ENCODE assay signal across 9 cellular contexts in genomic region chr15:91258436-91258779, GRCh38.
DNase-seq lines count a peak whose midpoint lies in the region; FAIRE-seq and TF ChIP-seq lines count a peak whose summit lies in the region.
"Had no signal": no experiment of that assay in that cellular context is flagged by ENCODE, and none has a peak within 500 bp of the region (broad histone marks: within the 10 kb centered on the region; RNA-seq: fewer than 3 reads in every experiment).

No MANE protein-coding gene starts in this region.

- TF ChIP-seq POLR2A in Peyer's patch (IDR thresholded peaks at IDR 0.05), result no peak

- no peaks in the 10 kb centered on the region for H3K9me3 ChIP-seq in Peyer's patch
- H3K9me3 ChIP-seq: thoracic aorta had no signal

- H3K4me1 ChIP-seq in Peyer's patch, result no peaks in the 10 kb centered on the region

- H3K27me3 ChIP-seq in H7 (ENCODE audit: control insufficient read depth, insufficient read depth, low read length), result no peaks in the 10 kb centered on the region
- no peaks in the 10 kb centered on the region for H3K27me3 ChIP-seq in Peyer's patch

- DNase-seq in Daoy (ENCODE audit: low read depth) (peak; percentile 57), H7 (peak; percentile 44), RPMI7951 (ENCODE audit: low read depth) (peak; percentile 35), kidney tubule cell (ENCODE audit: low spot score) (peak; percentile 85), GM19239 (ENCODE audit: insufficient read length, low spot score) (no peak), germinal center (ENCODE audit: low spot score) (no peak), Peyer's patch (no peak)
- DNase-seq: naive thymus-derived CD8-positive, alpha-beta T cell had no signal

- H3K4me3 ChIP-seq in H7 (ENCODE audit: insufficient read depth, low read depth, low read length), result no peak overlapping the region
- no peak overlapping the region for H3K4me3 ChIP-seq in Peyer's patch
- H3K4me3 ChIP-seq: thoracic aorta had no signal

- no peak overlapping the region for H3K27ac ChIP-seq in Peyer's patch
- H3K27ac ChIP-seq: thoracic aorta had no signal

- H3K36me3 ChIP-seq in H7 (replicated peaks; ENCODE audit: control insufficient read depth, insufficient read depth, low read length), result no peaks in the 10 kb centered on the region
- H3K36me3 ChIP-seq in Peyer's patch, result no peaks in the 10 kb centered on the region
- H3K36me3 ChIP-seq: thoracic aorta had no signal

- FAIRE-seq in GM19239 (lab: Jason Lieb, UNC), result no peak

- no peak for TF ChIP-seq CTCF in Peyer's patch (IDR thresholded peaks at IDR 0.05)

Comparison
In these comparisons a context has a peak if more than half of its experiments do, and no peak if none do; other contexts are left out.
1. DNase-seq: peak in Daoy (single experiment), H7 (single experiment), RPMI7951 (single experiment) and kidney tubule cell (single experiment); none in GM19239 (single experiment), germinal center (single experiment) and Peyer's patch (0 of 3).